Comparison of ENCODE assay signal across 7 cellular contexts in the genomic region with DNA sequence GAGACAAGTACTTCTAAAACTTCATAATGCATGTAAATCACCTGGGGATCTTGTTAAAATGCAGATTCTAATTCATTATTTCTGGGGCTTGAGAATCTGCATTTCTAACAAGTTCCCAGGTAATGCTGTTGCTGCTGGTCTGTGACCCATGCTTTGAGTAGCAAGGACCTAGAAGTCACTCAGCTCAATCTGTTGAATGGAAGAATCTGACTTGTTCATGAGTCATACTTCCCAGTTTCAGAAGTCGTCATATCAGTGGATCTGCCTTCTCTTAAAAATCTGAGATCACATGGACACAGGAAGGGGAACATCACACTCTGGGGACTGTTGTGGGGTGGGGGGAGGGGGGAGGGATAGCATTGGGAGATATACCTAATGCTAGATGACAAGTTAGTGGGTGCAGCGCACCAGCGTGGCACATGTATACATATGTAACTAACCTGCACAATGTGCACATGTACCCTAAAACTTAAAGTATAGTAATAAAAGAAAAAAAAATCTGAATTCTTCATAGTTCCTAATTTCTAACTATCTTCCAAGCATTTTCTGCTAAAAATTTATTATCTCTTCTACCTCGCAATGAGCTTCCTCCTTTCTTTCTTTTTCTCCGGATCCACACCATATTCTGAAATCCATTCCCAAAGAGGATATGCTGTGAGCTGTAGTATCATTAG. TPM values are rescaled to one million over a fixed set of nuclear protein-coding genes. Genes with fewer than 3 reads are reported as not detected.
DNase-seq lines count a peak whose midpoint lies in the region; ATAC-seq, FAIRE-seq and TF ChIP-seq lines count a peak whose summit lies in the region.
"Not testable (repeated sequence)": the region's sequence is repeated elsewhere in the genome, so short reads cannot be mapped to it uniquely, and the experiment has no call there.

No MANE protein-coding gene starts in this region.

- not testable (repeated sequence) for TF ChIP-seq RAD21 in H1 (IDR thresholded peaks at IDR 0.05 in 1 of 2, conservative IDR thresholded peaks at IDR 0.05 in 1 of 2; ENCODE audit: low read depth in 2 of 2, low read length in 2 of 2)

- not testable (repeated sequence) for H3K27me3 ChIP-seq in H1 (replicated peaks in 1 of 4; ENCODE audit: control insufficient read depth in 3 of 4, extremely low read depth in 1 of 4, insufficient read depth in 3 of 4, low read length in 3 of 4)

- not testable (repeated sequence) for H3K23me2 ChIP-seq in H1 (ENCODE audit: low read depth, low read length)

- not testable (repeated sequence) for H3K9me3 ChIP-seq in H1 (ENCODE audit: insufficient read depth in 2 of 2, low read depth in 1 of 2, low read length in 1 of 2); mucosa of descending colon

- not testable (repeated sequence) for H3K79me2 ChIP-seq in H1 (ENCODE audit: control insufficient read depth in 1 of 2, insufficient read depth in 2 of 2, low read length in 2 of 2)

- not testable (repeated sequence) for H3K14ac ChIP-seq in H1 (ENCODE audit: insufficient read length)

- FAIRE-seq in GM18507 (lab: Jason Lieb, UNC) = peak; percentile 73
- not testable (repeated sequence) for FAIRE-seq in H1 (lab: Jason Lieb, UNC)

- H4K91ac ChIP-seq in H1 (replicated peaks; ENCODE audit: insufficient read length, low read length) = not testable (repeated sequence)

- TF ChIP-seq POLR2A in H1 (IDR thresholded peaks at IDR 0.05; ENCODE audit: control extremely low read depth in 1 of 2, low read depth in 2 of 2, low read length in 2 of 2) = not testable (repeated sequence)

- not testable (repeated sequence) for H3K56ac ChIP-seq in H1 (replicated peaks; ENCODE audit: insufficient read length, low read depth, low read length)

- peak overlapping the region; percentile 49; the same call in 1 of the 2 replicates for H2AFZ ChIP-seq in H1 (ENCODE audit: low read length)

- POLR2A ChIA-PET in H1 (lab: Charles Lee; ENCODE audit: partially characterized antibody) = not testable (repeated sequence)

- H2BK5ac ChIP-seq in H1 (ENCODE audit: low read depth, low read length) = not testable (repeated sequence)

- H3K9ac ChIP-seq in H1 (replicated peaks in 1 of 4; ENCODE audit: extremely low read depth in 1 of 4, low read depth in 3 of 4, low read length in 3 of 4) = not testable (repeated sequence)

- intact Hi-C loops in mucosa of descending colon (cut with DNase I, micrococcal nuclease) = not testable (repeated sequence)

- 79 to 100% methylated on average over 1 to 3 of the region's 5 CpGs for WGBS in H1 (ENCODE audit: extremely low coverage in 1 of 2, insufficient coverage in 1 of 2, insufficient read length in 1 of 2, insufficient replicate concordance in 2 of 2, low coverage in 1 of 2, low lambda C conversion rate in 2 of 2, missing lambda C conversion rate in 1 of 2), 2 experiments

- H4K8ac ChIP-seq in H1 (ENCODE audit: extremely low read depth, insufficient read depth, low read length) = not testable (repeated sequence)

- ATAC-seq in GM21576 (IDR thresholded peaks at IDR 0.05; ENCODE audit: unreplicated experiment) (peak; percentile 62), HG03095 (IDR thresholded peaks at IDR 0.05; ENCODE audit: unreplicated experiment) (peak; percentile 66), mucosa of descending colon (peak; percentile 50)

- H3K23ac ChIP-seq in H1 (ENCODE audit: insufficient read length) = not testable (repeated sequence)

- not testable (repeated sequence) for H2AK5ac ChIP-seq in H1 (ENCODE audit: low read depth, low read length)

- H4K20me1 ChIP-seq in H1 (replicated peaks in 1 of 2; ENCODE audit: control insufficient read depth in 1 of 2, insufficient read depth in 2 of 2, low read length in 2 of 2) = not testable (repeated sequence)

- TF ChIP-seq CTCF in H1 (IDR thresholded peaks at IDR 0.05; ENCODE audit: control extremely low read depth in 1 of 3, insufficient read depth in 1 of 3, low read depth in 1 of 3, low read length in 3 of 3); mucosa of descending colon (IDR thresholded peaks at IDR 0.05): not testable (repeated sequence)

- H3K4me2 ChIP-seq in H1 (ENCODE audit: insufficient read depth in 1 of 2, low read depth in 2 of 2, low read length in 2 of 2) = not testable (repeated sequence)

- H3K4me1 ChIP-seq in H1 (replicated peaks in 1 of 4; ENCODE audit: control insufficient read depth in 3 of 4, insufficient read depth in 4 of 4, low read length in 3 of 4); mucosa of descending colon (ENCODE audit: low read depth): not testable (repeated sequence)

- H2BK20ac ChIP-seq in H1 (ENCODE audit: low read length) = not testable (repeated sequence)

- H3K79me1 ChIP-seq in H1 (ENCODE audit: low read depth, low read length) = not testable (repeated sequence)

- H3K4ac ChIP-seq in H1 (replicated peaks; ENCODE audit: insufficient read length, low read depth, low read length) = not testable (repeated sequence)

- H3K18ac ChIP-seq in H1 (ENCODE audit: extremely low read depth, low read length) = not testable (repeated sequence)

- CTCF ChIA-PET in H1 (lab: Charles Lee; ENCODE audit: partially characterized antibody) = interaction anchor here (1.1 kb wide), 1 partner anchor 506 kb away, joined by 3 read pairs; no protein-coding TSS in a partner anchor

- not testable (repeated sequence) for H3K36me3 ChIP-seq in H1 (ENCODE audit: control insufficient read depth in 2 of 4, insufficient read depth in 4 of 4, low read length in 3 of 4); mucosa of descending colon (ENCODE audit: low read depth)

- H2BK120ac ChIP-seq in H1 (replicated peaks; ENCODE audit: low read depth, low read length) = not testable (repeated sequence)

- not testable (repeated sequence) for H2BK15ac ChIP-seq in H1 (ENCODE audit: low read length)

- H2BK12ac ChIP-seq in H1 (ENCODE audit: low read depth, low read length) = not testable (repeated sequence)

- not testable (repeated sequence) for TF ChIP-seq EP300 in H1 (IDR thresholded peaks at IDR 0.05; ENCODE audit: borderline replicate concordance in 1 of 2, low read depth in 2 of 2, low read length in 2 of 2)

- not testable (repeated sequence) for H4K5ac ChIP-seq in H1 (ENCODE audit: insufficient read length, low read depth, low read length)

- H3K4me3 ChIP-seq in H1 (ENCODE audit: extremely low read depth in 1 of 4, insufficient read depth in 2 of 4, low read depth in 3 of 4, low read length in 4 of 4); mucosa of descending colon: not testable (repeated sequence)

- DNase-seq in GM18507 (ENCODE audit: extremely low spot score, insufficient read length, low read depth) (peak; percentile 14), NCI-H226 (peak; percentile 46)
- peak; percentile 39 for DNase-seq in activated CD4-positive, alpha-beta T cell treated with anti-CD3 and anti-CD28 coated beads for 48 hours
- not testable (repeated sequence) for DNase-seq in H1 (ENCODE audit: low read depth in 1 of 2, low spot score in 2 of 2); mucosa of descending colon

- H3K27ac ChIP-seq in H1 (ENCODE audit: low read depth, low read length) = not testable (repeated sequence)

RNA-seq across cellular contexts. Expression of gene CHST2, which starts 46.2 kb away (rescaled TPM):
- 15.1 and 15.5 TPM in 2 replicates for total RNA-seq in H1 (2021; fragmentation: NEBNext Ultra II Directional; extraction: Animal tissue kit (Norgen Biotek cat#: 25700))
- polyA plus RNA-seq in H1 (2011; rRNA removed) = 3.2 and 5.1 TPM in 2 replicates
- polyA plus RNA-seq in H1 (2011; cell fraction: cytosol; rRNA removed) = 5.2 TPM
- polyA plus RNA-seq in H1 (2011; cell fraction: nucleus; rRNA removed) = 7.2 TPM
- 6.4 to 8.8 TPM (median 8.0 TPM) in 4 replicates for polyA plus RNA-seq in H1 (2012, experiment 1 of 2)
- polyA plus RNA-seq in H1 (2012, experiment 2 of 2) = 10.4 TPM
- polyA plus RNA-seq in H1 (2013, experiment 1 of 2) = 11.4 TPM
- 11.5 TPM for polyA plus RNA-seq in H1 (2013, experiment 2 of 2)
- 1.9 and 2.0 TPM in 2 replicates for polyA minus RNA-seq in H1 (2011; rRNA and poly(A)+ RNA removed)
- 4.0 TPM for polyA minus RNA-seq in H1 (2011; cell fraction: cytosol; rRNA and poly(A)+ RNA removed)
- 6.6 TPM for polyA minus RNA-seq in H1 (2011; cell fraction: nucleus; rRNA and poly(A)+ RNA removed)
- 1 to 10 TPM; 1.1 to 3.2 (median 1.5) TPM for total RNA-seq in mucosa of descending colon
